In the genomic region with DNA sequence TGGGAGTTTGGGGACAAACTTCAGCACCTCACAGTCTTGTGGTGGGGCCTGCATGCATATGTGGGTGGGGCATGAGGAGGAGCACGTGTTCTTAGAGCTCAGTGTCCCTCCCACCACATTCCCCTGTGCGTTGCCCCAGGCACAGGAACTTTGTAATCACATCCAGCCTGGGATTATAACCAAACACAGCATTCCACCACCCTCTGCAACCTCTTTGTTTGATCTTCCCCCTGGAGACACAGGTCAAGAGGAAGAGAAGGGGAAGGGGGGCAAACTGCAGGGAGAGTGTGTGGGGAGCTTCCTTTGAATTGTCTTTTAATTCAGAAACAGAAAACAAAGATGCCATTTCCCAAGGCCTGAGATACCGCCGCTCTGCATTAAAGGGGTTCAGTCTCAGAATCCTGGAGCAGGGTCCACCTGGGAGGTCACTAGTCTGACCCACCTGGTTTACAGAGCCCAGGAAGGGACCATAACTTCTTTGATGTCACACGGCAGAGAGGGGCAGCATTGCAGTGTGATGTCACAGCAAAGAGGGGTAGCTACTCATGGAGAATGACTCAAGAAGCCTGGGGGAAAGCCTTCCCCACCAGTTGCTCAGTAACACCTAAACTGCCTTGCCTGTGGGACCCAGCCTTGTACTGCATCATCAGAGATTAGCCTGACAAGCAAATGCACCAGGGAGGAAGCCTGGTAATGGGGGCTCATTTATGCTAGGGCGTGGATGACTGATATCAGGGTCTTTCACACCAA, we compare ENCODE assay signal across 1 cellular context.
TF ChIP-seq lines count a peak whose summit lies in the region.

No MANE protein-coding gene starts in this region.

TF ChIP-seq in HepG2, 621 proteins besides CTCF, POLR2A, EP300 and RAD21 (continued from another document and continues in another):
- 0 out of 2 replicates have a peak, but pooled peaks have one; percentile 26 for TF ChIP-seq SIN3A (IDR thresholded peaks at IDR 0.05; ENCODE audit: borderline replicate concordance, low read depth, low read length)
- peak; percentile 84 for TF ChIP-seq GATAD2A (CRISPR knock-in tag; IDR thresholded peaks at IDR 0.05)
- TF ChIP-seq YEATS4 (CRISPR knock-in tag; IDR thresholded peaks at IDR 0.05; ENCODE audit: borderline replicate concordance), result no peak; the same call in none of the 2 replicates
- TF ChIP-seq, protein P1, sequence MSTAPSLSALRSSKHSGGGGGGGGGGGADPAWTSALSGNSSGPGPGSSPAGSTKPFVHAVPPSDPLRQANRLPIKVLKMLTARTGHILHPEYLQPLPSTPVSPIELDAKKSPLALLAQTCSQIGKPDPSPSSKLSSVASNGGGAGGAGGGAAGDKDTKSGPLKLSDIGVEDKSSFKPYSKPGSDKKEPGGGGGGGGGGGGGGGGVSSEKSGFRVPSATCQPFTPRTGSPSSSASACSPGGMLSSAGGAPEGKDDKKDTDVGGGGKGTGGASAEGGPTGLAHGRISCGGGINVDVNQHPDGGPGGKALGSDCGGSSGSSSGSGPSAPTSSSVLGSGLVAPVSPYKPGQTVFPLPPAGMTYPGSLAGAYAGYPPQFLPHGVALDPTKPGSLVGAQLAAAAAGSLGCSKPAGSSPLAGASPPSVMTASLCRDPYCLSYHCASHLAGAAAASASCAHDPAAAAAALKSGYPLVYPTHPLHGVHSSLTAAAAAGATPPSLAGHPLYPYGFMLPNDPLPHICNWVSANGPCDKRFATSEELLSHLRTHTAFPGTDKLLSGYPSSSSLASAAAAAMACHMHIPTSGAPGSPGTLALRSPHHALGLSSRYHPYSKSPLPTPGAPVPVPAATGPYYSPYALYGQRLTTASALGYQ (CRISPR knock-in tag; IDR thresholded peaks at IDR 0.05), result no peak
- TF ChIP-seq CHD2 (IDR thresholded peaks at IDR 0.05; ENCODE audit: low read depth, low read length), result no peak
- TF ChIP-seq ZNF768 (CRISPR knock-in tag; IDR thresholded peaks at IDR 0.05), result no peak
- TF ChIP-seq ZNF878 (CRISPR knock-in tag; IDR thresholded peaks at IDR 0.05), result no peak
- TF ChIP-seq, protein P2, sequence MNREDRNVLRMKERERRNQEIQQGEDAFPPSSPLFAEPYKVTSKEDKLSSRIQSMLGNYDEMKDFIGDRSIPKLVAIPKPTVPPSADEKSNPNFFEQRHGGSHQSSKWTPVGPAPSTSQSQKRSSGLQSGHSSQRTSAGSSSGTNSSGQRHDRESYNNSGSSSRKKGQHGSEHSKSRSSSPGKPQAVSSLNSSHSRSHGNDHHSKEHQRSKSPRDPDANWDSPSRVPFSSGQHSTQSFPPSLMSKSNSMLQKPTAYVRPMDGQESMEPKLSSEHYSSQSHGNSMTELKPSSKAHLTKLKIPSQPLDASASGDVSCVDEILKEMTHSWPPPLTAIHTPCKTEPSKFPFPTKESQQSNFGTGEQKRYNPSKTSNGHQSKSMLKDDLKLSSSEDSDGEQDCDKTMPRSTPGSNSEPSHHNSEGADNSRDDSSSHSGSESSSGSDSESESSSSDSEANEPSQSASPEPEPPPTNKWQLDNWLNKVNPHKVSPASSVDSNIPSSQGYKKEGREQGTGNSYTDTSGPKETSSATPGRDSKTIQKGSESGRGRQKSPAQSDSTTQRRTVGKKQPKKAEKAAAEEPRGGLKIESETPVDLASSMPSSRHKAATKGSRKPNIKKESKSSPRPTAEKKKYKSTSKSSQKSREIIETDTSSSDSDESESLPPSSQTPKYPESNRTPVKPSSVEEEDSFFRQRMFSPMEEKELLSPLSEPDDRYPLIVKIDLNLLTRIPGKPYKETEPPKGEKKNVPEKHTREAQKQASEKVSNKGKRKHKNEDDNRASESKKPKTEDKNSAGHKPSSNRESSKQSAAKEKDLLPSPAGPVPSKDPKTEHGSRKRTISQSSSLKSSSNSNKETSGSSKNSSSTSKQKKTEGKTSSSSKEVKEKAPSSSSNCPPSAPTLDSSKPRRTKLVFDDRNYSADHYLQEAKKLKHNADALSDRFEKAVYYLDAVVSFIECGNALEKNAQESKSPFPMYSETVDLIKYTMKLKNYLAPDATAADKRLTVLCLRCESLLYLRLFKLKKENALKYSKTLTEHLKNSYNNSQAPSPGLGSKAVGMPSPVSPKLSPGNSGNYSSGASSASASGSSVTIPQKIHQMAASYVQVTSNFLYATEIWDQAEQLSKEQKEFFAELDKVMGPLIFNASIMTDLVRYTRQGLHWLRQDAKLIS (CRISPR knock-in tag; IDR thresholded peaks at IDR 0.05), result no peak; the same call in 1 of the 2 replicates
- TF ChIP-seq SOX6 (IDR thresholded peaks at IDR 0.05), result no peak
- peak; percentile 93 for TF ChIP-seq SOX6 (CRISPR knock-in tag; IDR thresholded peaks at IDR 0.05)
- TF ChIP-seq TARDBP (CRISPR knock-in tag; IDR thresholded peaks at IDR 0.05), result peak; percentile 78; the same call in 1 of the 2 replicates
- TF ChIP-seq JUNB (CRISPR knock-in tag; IDR thresholded peaks at IDR 0.05; ENCODE audit: borderline replicate concordance), result no peak
- TF ChIP-seq CC2D1A (CRISPR knock-in tag; IDR thresholded peaks at IDR 0.05), result no peak
- no peak for TF ChIP-seq ZNF605 (CRISPR knock-in tag; IDR thresholded peaks at IDR 0.05)
- TF ChIP-seq STAT5B (CRISPR knock-in tag; IDR thresholded peaks at IDR 0.05), result no peak
- TF ChIP-seq, protein P3, sequence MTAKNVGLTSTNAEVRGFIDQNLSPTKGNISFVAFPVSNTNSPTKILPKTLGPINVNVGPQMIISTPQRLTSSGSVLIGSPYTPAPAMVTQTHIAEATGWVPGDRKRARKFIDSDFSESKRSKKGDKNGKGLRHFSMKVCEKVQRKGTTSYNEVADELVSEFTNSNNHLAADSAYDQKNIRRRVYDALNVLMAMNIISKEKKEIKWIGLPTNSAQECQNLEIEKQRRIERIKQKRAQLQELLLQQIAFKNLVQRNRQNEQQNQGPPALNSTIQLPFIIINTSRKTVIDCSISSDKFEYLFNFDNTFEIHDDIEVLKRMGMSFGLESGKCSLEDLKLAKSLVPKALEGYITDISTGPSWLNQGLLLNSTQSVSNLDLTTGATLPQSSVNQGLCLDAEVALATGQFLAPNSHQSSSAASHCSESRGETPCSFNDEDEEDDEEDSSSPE (CRISPR knock-in tag; IDR thresholded peaks at IDR 0.05), result no peak
- TF ChIP-seq ZNF354B (CRISPR knock-in tag; IDR thresholded peaks at IDR 0.05), result no peak
- no peak for TF ChIP-seq ZSCAN20 (CRISPR knock-in tag; IDR thresholded peaks at IDR 0.05; ENCODE audit: borderline replicate concordance)
- no peak for TF ChIP-seq PCBP2 (optimal IDR thresholded peaks at IDR 0.05; ENCODE audit: low read depth, low read length, poor library complexity, severe bottlenecking)
- TF ChIP-seq ZSCAN12 (CRISPR knock-in tag; IDR thresholded peaks at IDR 0.05), result no peak
- TF ChIP-seq, protein P4, sequence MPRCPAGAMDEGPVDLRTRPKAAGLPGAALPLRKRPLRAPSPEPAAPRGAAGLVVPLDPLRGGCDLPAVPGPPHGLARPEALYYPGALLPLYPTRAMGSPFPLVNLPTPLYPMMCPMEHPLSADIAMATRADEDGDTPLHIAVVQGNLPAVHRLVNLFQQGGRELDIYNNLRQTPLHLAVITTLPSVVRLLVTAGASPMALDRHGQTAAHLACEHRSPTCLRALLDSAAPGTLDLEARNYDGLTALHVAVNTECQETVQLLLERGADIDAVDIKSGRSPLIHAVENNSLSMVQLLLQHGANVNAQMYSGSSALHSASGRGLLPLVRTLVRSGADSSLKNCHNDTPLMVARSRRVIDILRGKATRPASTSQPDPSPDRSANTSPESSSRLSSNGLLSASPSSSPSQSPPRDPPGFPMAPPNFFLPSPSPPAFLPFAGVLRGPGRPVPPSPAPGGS (CRISPR knock-in tag; IDR thresholded peaks at IDR 0.05), result no peak
- peak; percentile 16; the same call in 1 of the 2 replicates for TF ChIP-seq ZNF205 (CRISPR knock-in tag; IDR thresholded peaks at IDR 0.05)
- TF ChIP-seq CCDC6 (CRISPR knock-in tag; IDR thresholded peaks at IDR 0.05), result no peak; the same call in 1 of the 2 replicates
- TF ChIP-seq, protein P5, sequence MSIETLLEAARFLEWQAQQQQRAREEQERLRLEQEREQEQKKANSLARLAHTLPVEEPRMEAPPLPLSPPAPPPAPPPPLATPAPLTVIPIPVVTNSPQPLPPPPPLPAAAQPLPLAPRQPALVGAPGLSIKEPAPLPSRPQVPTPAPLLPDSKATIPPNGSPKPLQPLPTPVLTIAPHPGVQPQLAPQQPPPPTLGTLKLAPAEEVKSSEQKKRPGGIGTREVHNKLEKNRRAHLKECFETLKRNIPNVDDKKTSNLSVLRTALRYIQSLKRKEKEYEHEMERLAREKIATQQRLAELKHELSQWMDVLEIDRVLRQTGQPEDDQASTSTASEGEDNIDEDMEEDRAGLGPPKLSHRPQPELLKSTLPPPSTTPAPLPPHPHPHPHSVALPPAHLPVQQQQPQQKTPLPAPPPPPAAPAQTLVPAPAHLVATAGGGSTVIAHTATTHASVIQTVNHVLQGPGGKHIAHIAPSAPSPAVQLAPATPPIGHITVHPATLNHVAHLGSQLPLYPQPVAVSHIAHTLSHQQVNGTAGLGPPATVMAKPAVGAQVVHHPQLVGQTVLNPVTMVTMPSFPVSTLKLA (IDR thresholded peaks at IDR 0.05), result peak; percentile 90
- no peak for TF ChIP-seq NBN (conservative IDR thresholded peaks at IDR 0.05)
- TF ChIP-seq, protein P6, sequence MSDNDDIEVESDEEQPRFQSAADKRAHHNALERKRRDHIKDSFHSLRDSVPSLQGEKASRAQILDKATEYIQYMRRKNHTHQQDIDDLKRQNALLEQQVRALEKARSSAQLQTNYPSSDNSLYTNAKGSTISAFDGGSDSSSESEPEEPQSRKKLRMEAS (IDR thresholded peaks at IDR 0.05), result peak; percentile 94
- TF ChIP-seq TCF12 (IDR thresholded peaks at IDR 0.05), result no peak
- peak; percentile 35; the same call in 1 of the 2 replicates for TF ChIP-seq TCF12 (CRISPR knock-in tag; IDR thresholded peaks at IDR 0.05)
- no peak for TF ChIP-seq ZNF549 (CRISPR knock-in tag; IDR thresholded peaks at IDR 0.05)
- TF ChIP-seq ISX (CRISPR knock-in tag; conservative IDR thresholded peaks at IDR 0.05), result no peak
- no peak for TF ChIP-seq CAMTA2 (CRISPR knock-in tag; IDR thresholded peaks at IDR 0.05; ENCODE audit: borderline replicate concordance)
- TF ChIP-seq ZNF510 (CRISPR knock-in tag; IDR thresholded peaks at IDR 0.05; ENCODE audit: low read depth), result no peak
- TF ChIP-seq ZNF891 (CRISPR knock-in tag; IDR thresholded peaks at IDR 0.05), result no peak
- TF ChIP-seq, protein P7, sequence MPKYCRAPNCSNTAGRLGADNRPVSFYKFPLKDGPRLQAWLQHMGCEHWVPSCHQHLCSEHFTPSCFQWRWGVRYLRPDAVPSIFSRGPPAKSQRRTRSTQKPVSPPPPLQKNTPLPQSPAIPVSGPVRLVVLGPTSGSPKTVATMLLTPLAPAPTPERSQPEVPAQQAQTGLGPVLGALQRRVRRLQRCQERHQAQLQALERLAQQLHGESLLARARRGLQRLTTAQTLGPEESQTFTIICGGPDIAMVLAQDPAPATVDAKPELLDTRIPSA (CRISPR knock-in tag; IDR thresholded peaks at IDR 0.05; ENCODE audit: borderline replicate concordance), result no peak
- peak; percentile 69 for TF ChIP-seq PHF5A (CRISPR knock-in tag; IDR thresholded peaks at IDR 0.05; ENCODE audit: low read depth, unreplicated experiment)
- TF ChIP-seq KDM2A (CRISPR knock-in tag; IDR thresholded peaks at IDR 0.05; ENCODE audit: borderline replicate concordance, low read depth), result no peak
- no peak for TF ChIP-seq TOPORS (CRISPR knock-in tag; IDR thresholded peaks at IDR 0.05)
- TF ChIP-seq, protein P8, sequence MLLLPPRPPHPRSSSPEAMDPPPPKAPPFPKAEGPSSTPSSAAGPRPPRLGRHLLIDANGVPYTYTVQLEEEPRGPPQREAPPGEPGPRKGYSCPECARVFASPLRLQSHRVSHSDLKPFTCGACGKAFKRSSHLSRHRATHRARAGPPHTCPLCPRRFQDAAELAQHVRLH (CRISPR knock-in tag; IDR thresholded peaks at IDR 0.05; ENCODE audit: borderline replicate concordance, low read depth), result peak; percentile 23; the same call in 1 of the 2 replicates
- TF ChIP-seq TRIM24 (CRISPR knock-in tag; IDR thresholded peaks at IDR 0.05), result no peak
- TF ChIP-seq ZNF547 (CRISPR knock-in tag; IDR thresholded peaks at IDR 0.05), result no peak
- TF ChIP-seq, protein P9, sequence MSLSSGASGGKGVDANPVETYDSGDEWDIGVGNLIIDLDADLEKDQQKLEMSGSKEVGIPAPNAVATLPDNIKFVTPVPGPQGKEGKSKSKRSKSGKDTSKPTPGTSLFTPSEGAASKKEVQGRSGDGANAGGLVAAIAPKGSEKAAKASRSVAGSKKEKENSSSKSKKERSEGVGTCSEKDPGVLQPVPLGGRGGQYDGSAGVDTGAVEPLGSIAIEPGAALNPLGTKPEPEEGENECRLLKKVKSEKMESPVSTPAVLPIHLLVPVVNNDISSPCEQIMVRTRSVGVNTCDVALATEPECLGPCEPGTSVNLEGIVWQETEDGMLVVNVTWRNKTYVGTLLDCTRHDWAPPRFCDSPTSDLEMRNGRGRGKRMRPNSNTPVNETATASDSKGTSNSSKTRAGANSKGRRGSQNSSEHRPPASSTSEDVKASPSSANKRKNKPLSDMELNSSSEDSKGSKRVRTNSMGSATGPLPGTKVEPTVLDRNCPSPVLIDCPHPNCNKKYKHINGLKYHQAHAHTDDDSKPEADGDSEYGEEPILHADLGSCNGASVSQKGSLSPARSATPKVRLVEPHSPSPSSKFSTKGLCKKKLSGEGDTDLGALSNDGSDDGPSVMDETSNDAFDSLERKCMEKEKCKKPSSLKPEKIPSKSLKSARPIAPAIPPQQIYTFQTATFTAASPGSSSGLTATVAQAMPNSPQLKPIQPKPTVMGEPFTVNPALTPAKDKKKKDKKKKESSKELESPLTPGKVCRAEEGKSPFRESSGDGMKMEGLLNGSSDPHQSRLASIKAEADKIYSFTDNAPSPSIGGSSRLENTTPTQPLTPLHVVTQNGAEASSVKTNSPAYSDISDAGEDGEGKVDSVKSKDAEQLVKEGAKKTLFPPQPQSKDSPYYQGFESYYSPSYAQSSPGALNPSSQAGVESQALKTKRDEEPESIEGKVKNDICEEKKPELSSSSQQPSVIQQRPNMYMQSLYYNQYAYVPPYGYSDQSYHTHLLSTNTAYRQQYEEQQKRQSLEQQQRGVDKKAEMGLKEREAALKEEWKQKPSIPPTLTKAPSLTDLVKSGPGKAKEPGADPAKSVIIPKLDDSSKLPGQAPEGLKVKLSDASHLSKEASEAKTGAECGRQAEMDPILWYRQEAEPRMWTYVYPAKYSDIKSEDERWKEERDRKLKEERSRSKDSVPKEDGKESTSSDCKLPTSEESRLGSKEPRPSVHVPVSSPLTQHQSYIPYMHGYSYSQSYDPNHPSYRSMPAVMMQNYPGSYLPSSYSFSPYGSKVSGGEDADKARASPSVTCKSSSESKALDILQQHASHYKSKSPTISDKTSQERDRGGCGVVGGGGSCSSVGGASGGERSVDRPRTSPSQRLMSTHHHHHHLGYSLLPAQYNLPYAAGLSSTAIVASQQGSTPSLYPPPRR (CRISPR knock-in tag; IDR thresholded peaks at IDR 0.05; ENCODE audit: borderline replicate concordance), result peak; percentile 87; the same call in 1 of the 2 replicates
- peak; percentile 79 for TF ChIP-seq POLR2G (IDR thresholded peaks at IDR 0.05; ENCODE audit: low read depth, low read length)
- TF ChIP-seq, protein P10, sequence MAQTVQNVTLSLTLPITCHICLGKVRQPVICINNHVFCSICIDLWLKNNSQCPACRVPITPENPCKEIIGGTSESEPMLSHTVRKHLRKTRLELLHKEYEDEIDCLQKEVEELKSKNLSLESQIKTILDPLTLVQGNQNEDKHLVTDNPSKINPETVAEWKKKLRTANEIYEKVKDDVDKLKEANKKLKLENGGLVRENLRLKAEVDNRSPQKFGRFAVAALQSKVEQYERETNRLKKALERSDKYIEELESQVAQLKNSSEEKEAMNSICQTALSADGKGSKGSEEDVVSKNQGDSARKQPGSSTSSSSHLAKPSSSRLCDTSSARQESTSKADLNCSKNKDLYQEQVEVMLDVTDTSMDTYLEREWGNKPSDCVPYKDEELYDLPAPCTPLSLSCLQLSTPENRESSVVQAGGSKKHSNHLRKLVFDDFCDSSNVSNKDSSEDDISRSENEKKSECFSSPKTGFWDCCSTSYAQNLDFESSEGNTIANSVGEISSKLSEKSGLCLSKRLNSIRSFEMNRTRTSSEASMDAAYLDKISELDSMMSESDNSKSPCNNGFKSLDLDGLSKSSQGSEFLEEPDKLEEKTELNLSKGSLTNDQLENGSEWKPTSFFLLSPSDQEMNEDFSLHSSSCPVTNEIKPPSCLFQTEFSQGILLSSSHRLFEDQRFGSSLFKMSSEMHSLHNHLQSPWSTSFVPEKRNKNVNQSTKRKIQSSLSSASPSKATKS (CRISPR knock-in tag; IDR thresholded peaks at IDR 0.05), result no peak
